ENCODE assay signal across 23 cellular contexts in genomic region chr10:116155191-116155590, GRCh38.
DNase-seq lines count a peak whose midpoint lies in the region; ATAC-seq and TF ChIP-seq lines count a peak whose summit lies in the region.
"Had no signal": no experiment of that assay in that cellular context is flagged by ENCODE, and none has a peak within 500 bp of the region (broad histone marks: within the 10 kb centered on the region; RNA-seq: fewer than 3 reads in every experiment).

No MANE protein-coding gene starts in this region.

- no peak overlapping the region for H3K4me3 ChIP-seq in endodermal cell (ENCODE audit: low read length)
- H3K4me3 ChIP-seq: BLaER1 had no signal

- no peak overlapping the region for H3K27ac ChIP-seq in endodermal cell (ENCODE audit: low read depth, low read length)
- H3K27ac ChIP-seq: BLaER1 had no signal

- ATAC-seq in HG02840 (IDR thresholded peaks at IDR 0.05; ENCODE audit: low FRiP score, unreplicated experiment), result no peak
- no peak for ATAC-seq in HG03045 (IDR thresholded peaks at IDR 0.05; ENCODE audit: unreplicated experiment)
- no peak for ATAC-seq in HG03460 (IDR thresholded peaks at IDR 0.05; ENCODE audit: unreplicated experiment)
- ATAC-seq in HG03521 (IDR thresholded peaks at IDR 0.05; ENCODE audit: unreplicated experiment), result no peak

- DNase-seq in G401 (ENCODE audit: low spot score) (peak; percentile 71), cerebellar cortex (ENCODE audit: low spot score) (peak; percentile 61), endodermal cell (peak; percentile 10), islet precursor cell (peak; percentile 28)
- DNase-seq: 8988T; BE2C; C1 segment of cervical spinal cord; CD4-positive, alpha-beta memory T cell; CD4-positive, CD25-positive, alpha-beta regulatory T cell; CD8-positive, alpha-beta memory T cell; COR-L47; DMS 273 treated with DMSO at 0.1 percent for 48 hours; DMS153; DMS53; DMS79; DND-41; GF-D8 had no signal

- no peaks in the 10 kb centered on the region for H3K4me1 Mint-ChIP-seq in endodermal cell
- H3K4me1 Mint-ChIP-seq: CD14-positive monocyte; CD4-positive, alpha-beta memory T cell; CD4-positive, CD25-positive, alpha-beta regulatory T cell; CD8-positive, alpha-beta memory T cell had no signal

- no peak overlapping the region for H3K4me3 Mint-ChIP-seq in endodermal cell
- H3K4me3 Mint-ChIP-seq: CD14-positive monocyte; CD4-positive, alpha-beta memory T cell; CD4-positive, CD25-positive, alpha-beta regulatory T cell; CD8-positive, alpha-beta memory T cell had no signal

- no peaks in the 10 kb centered on the region for H3K9me3 ChIP-seq in endodermal cell (ENCODE audit: control insufficient read depth, low read length)
- H3K9me3 ChIP-seq: BE2C, BLaER1 had no signal

- no peaks in the 10 kb centered on the region for H3K9me3 Mint-ChIP-seq in endodermal cell

- H3K4me1 ChIP-seq in endodermal cell (ENCODE audit: control insufficient read depth, insufficient read depth, low read length), result no peaks in the 10 kb centered on the region
- H3K4me1 ChIP-seq: BE2C had no signal

- 85 to 100% methylated on average over 1 of the region's 1 CpG for WGBS in endodermal cell (ENCODE audit: insufficient coverage in 1 of 2, insufficient read length in 1 of 2), 2 experiments

- TF ChIP-seq CTCF in endodermal cell (conservative IDR thresholded peaks at IDR 0.05), result no peak

- no peak overlapping the region for H3K27ac Mint-ChIP-seq in endodermal cell
- H3K27ac Mint-ChIP-seq: CD14-positive monocyte; CD4-positive, alpha-beta memory T cell; CD4-positive, CD25-positive, alpha-beta regulatory T cell; CD8-positive, alpha-beta memory T cell had no signal

- no peaks in the 10 kb centered on the region for H3K27me3 ChIP-seq in endodermal cell (ENCODE audit: control insufficient read depth, insufficient read depth, low read length, poor library complexity, severe bottlenecking)
- H3K27me3 ChIP-seq: BE2C, BLaER1 had no signal

- H3K36me3 ChIP-seq in endodermal cell (ENCODE audit: control insufficient read depth, insufficient read depth, low read length), result no peaks in the 10 kb centered on the region
- H3K36me3 ChIP-seq: BE2C, BLaER1 had no signal

- H3K27me3 Mint-ChIP-seq in endodermal cell (ENCODE audit: insufficient read depth), result no peaks in the 10 kb centered on the region
- H3K27me3 Mint-ChIP-seq: CD4-positive, alpha-beta memory T cell; CD4-positive, CD25-positive, alpha-beta regulatory T cell; CD8-positive, alpha-beta memory T cell had no signal

- H3K9ac ChIP-seq in endodermal cell (ENCODE audit: extremely low read depth, low read length, poor library complexity, severe bottlenecking), result no peak overlapping the region
- H3K9ac ChIP-seq: BLaER1 had no signal

- H3K36me3 Mint-ChIP-seq in endodermal cell (ENCODE audit: low read depth), result no peaks in the 10 kb centered on the region
- H3K36me3 Mint-ChIP-seq: CD14-positive monocyte; CD4-positive, alpha-beta memory T cell; CD4-positive, CD25-positive, alpha-beta regulatory T cell; CD8-positive, alpha-beta memory T cell had no signal

- in situ Hi-C loops in G401 (cut with HindIII; ENCODE audit: low sequenced_read_pairs), result no loop called here

Comparison
In these comparisons a context has a peak if more than half of its experiments do, and no peak if none do; other contexts are left out.
1. DNase-seq: peak in every context shown above with its lines; median percentile 71 in G401; 61 in cerebellar cortex; 28 in islet precursor cell; 10 in endodermal cell.